20 cellular contexts compared by ENCODE assay signal in genomic region chr5:117701067-117701466, GRCh38.
DNase-seq lines count a peak whose midpoint lies in the region; ATAC-seq and TF ChIP-seq lines count a peak whose summit lies in the region.
"Had no signal": no experiment of that assay in that cellular context is flagged by ENCODE, and none has a peak within 500 bp of the region (broad histone marks: within the 10 kb centered on the region; RNA-seq: fewer than 3 reads in every experiment).

No MANE protein-coding gene starts in this region.

- no peaks in the 10 kb centered on the region for H3K4me1 ChIP-seq in adipocyte (ENCODE audit: control insufficient read depth, insufficient read depth, low read length)
- H3K4me1 ChIP-seq: SJSA1 had no signal

- no peaks in the 10 kb centered on the region for H3K27me3 Mint-ChIP-seq in activated CD4-positive, alpha-beta T cell treated with anti-CD3 and anti-CD28 coated beads, Interleukin-2, amount 10 ng/mL, durations not matched to agents 7 days and 5 days
- H3K27me3 Mint-ChIP-seq in Calu3 (ENCODE audit: unreplicated experiment): no peaks in the 10 kb centered on the region

- peak; percentile 27 for DNase-seq in EH (ENCODE audit: low read depth)
- peak; percentile 1 for DNase-seq in HT1080 (ENCODE audit: low read depth)
- DNase-seq in adipocyte (ENCODE audit: low read depth): peak; percentile 7
- DNase-seq in fibroblast of the aortic adventitia (ENCODE audit: low read depth): peak; percentile 1
- no peak for DNase-seq in activated CD4-positive, alpha-beta T cell treated with anti-CD3 and anti-CD28 coated beads, Interleukin-2, amount 10 ng/mL, durations not matched to agents 7 days and 5 days
- DNase-seq in Calu3: no peak
- no peak for DNase-seq in GM19238 (ENCODE audit: insufficient read length, low spot score)
- DNase-seq: KBM-7; NCI-H1105; NCI-H146; NCI-H2029; NCI-H2227 treated with DMSO at 0.1 percent for 48 hours; NCI-H510A treated with DMSO at 0.1 percent for 48 hours; NCI-H774; NK-92 treated with Interleukin-12 subunit alpha and Interleukin-12 subunit beta, amount 100 ng/mL, for 24 hours had no signal

- TF ChIP-seq CTCF in fibroblast of the aortic adventitia (IDR thresholded peaks at IDR 0.05; ENCODE audit: insufficient read depth, low read length) (no peak), Calu3 (IDR thresholded peaks at IDR 0.05; ENCODE audit: unreplicated experiment) (no peak)

- no TSS peak for BruUV-seq in Calu3 (replicated peaks; lab: Mats Ljungman, UMichigan)

- H3K9ac ChIP-seq in adipocyte (ENCODE audit: low read length): no peak overlapping the region

- no peaks in the 10 kb centered on the region for H3K36me3 ChIP-seq in adipocyte (ENCODE audit: control insufficient read depth, insufficient read depth, low read length, severe bottlenecking)
- H3K36me3 ChIP-seq: SJSA1 had no signal

- H3K27ac Mint-ChIP-seq in activated CD4-positive, alpha-beta T cell treated with anti-CD3 and anti-CD28 coated beads, Interleukin-2, amount 10 ng/mL, durations not matched to agents 7 days and 5 days: no peak overlapping the region
- H3K27ac Mint-ChIP-seq in Calu3 (ENCODE audit: unreplicated experiment): no peak overlapping the region

- no peaks in the 10 kb centered on the region for H3K27me3 ChIP-seq in adipocyte (replicated peaks; ENCODE audit: control insufficient read depth, insufficient read depth, low read length)
- H3K27me3 ChIP-seq: SJSA1 had no signal

- no peak overlapping the region for H3K4me3 Mint-ChIP-seq in activated CD4-positive, alpha-beta T cell treated with anti-CD3 and anti-CD28 coated beads, Interleukin-2, amount 10 ng/mL, durations not matched to agents 7 days and 5 days
- no peak overlapping the region for H3K4me3 Mint-ChIP-seq in Calu3 (ENCODE audit: low read depth, unreplicated experiment)

- CTCF ChIA-PET in activated CD4-positive, alpha-beta T cell treated with anti-CD3 and anti-CD28 coated beads, Interleukin-2, amount 10 ng/mL, durations not matched to agents 7 days and 5 days (lab: Charles Lee): no interaction called here
- CTCF ChIA-PET in Calu3 (lab: Charles Lee): no interaction called here

- peaks cover 4% of the 10 kb centered on the region for H3K9me3 Mint-ChIP-seq in activated CD4-positive, alpha-beta T cell treated with anti-CD3 and anti-CD28 coated beads, Interleukin-2, amount 10 ng/mL, durations not matched to agents 7 days and 5 days
- peaks cover 22% of the 10 kb centered on the region for H3K9me3 Mint-ChIP-seq in Calu3 (ENCODE audit: low read depth, unreplicated experiment)

- POLR2A ChIA-PET in activated CD4-positive, alpha-beta T cell treated with anti-CD3 and anti-CD28 coated beads, Interleukin-2, amount 10 ng/mL, durations not matched to agents 7 days and 5 days (lab: Charles Lee): no interaction called here

- H3K4me1 Mint-ChIP-seq in activated CD4-positive, alpha-beta T cell treated with anti-CD3 and anti-CD28 coated beads, Interleukin-2, amount 10 ng/mL, durations not matched to agents 7 days and 5 days: no peaks in the 10 kb centered on the region
- H3K4me1 Mint-ChIP-seq in Calu3 (ENCODE audit: low read depth, unreplicated experiment): no peaks in the 10 kb centered on the region

- intact Hi-C loops in Calu3 (cut with micrococcal nuclease; ENCODE audit: unreplicated experiment): no loop called here

- H3K9me3 ChIP-seq in adipocyte (ENCODE audit: control insufficient read depth, low read length): no peaks in the 10 kb centered on the region

- H3K4me3 ChIP-seq in adipocyte (ENCODE audit: low read length) (no peak overlapping the region), fibroblast of the aortic adventitia (ENCODE audit: low read depth, low read length) (no peak overlapping the region)
- H3K4me3 ChIP-seq: SJSA1 had no signal

- H3K36me3 Mint-ChIP-seq in activated CD4-positive, alpha-beta T cell treated with anti-CD3 and anti-CD28 coated beads, Interleukin-2, amount 10 ng/mL, durations not matched to agents 7 days and 5 days (ENCODE audit: low read depth): no peaks in the 10 kb centered on the region
- H3K36me3 Mint-ChIP-seq in Calu3 (ENCODE audit: insufficient read depth, unreplicated experiment): no peaks in the 10 kb centered on the region

- ATAC-seq in GM21737 (IDR thresholded peaks at IDR 0.05; ENCODE audit: unreplicated experiment): no peak
- ATAC-seq: HepG2, Panc1, Right ventricle myocardium inferior had no signal

Comparison
In these comparisons a context has a peak if more than half of its experiments do, and no peak if none do; other contexts are left out.
1. DNase-seq: peak in EH (single experiment), HT1080 (single experiment), adipocyte (single experiment) and fibroblast of the aortic adventitia (single experiment); none in activated CD4-positive, alpha-beta T cell treated with anti-CD3 and anti-CD28 coated beads, Interleukin-2, amount 10 ng/mL, durations not matched to agents 7 days and 5 days (single experiment), Calu3 (single experiment) and GM19238 (single experiment).